In the genomic region with DNA sequence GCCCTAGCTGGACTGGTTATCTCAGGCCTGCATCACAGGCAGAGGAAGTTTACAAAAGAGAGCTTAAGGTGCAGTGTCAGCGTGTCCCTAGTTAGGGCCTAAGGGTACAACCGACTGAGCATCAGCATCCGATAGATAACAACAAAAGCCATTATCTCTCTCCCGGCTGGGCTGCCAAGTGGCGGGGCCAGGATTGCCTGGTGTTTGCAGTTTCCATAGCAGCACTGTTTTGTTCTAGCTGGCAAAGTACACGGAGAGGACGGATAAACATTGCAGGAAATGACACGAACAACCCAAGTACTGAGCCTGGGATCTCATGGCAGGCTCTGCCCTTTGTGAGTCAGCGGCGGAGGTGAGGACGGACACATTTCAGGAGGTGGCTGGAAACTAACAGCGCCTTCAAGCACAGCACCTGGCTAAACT, we compare ENCODE assay signal across 9 cellular contexts.
DNase-seq lines count a peak whose midpoint lies in the region; ATAC-seq and TF ChIP-seq lines count a peak whose summit lies in the region.
"Had no signal": no experiment of that assay in that cellular context is flagged by ENCODE, and none has a peak within 500 bp of the region (broad histone marks: within the 10 kb centered on the region; RNA-seq: fewer than 3 reads in every experiment).

No MANE protein-coding gene starts in this region.

- no peaks in the 10 kb centered on the region for H3K9me3 ChIP-seq in right lobe of liver
- H3K9me3 ChIP-seq in thoracic aorta, result no peaks in the 10 kb centered on the region

- WGBS in right lobe of liver (ENCODE audit: insufficient coverage, low coverage, low lambda C conversion rate, missing lambda C conversion rate), result 15% methylated on average over 9 of the region's 12 CpGs

- TF ChIP-seq CTCF in right lobe of liver (IDR thresholded peaks at IDR 0.05) (no peak), thoracic aorta (IDR thresholded peaks at IDR 0.05) (no peak)

- DNase-seq in ELR (ENCODE audit: low read depth), result peak; percentile 59
- DNase-seq in NCI-H510A treated with DMSO at 0.1 percent for 48 hours (lab: John Stamatoyannopoulos, UW), result peak; percentile 97
- peak; percentile 99 for DNase-seq in dermis blood vessel endothelial cell
- peak; percentile 70 to 77 (median 74) for DNase-seq in right lobe of liver
- peak; percentile 25 for DNase-seq in thoracic aorta (ENCODE audit: low spot score)
- no peak for DNase-seq in stimulated activated CD4-positive, alpha-beta T cell treated with anti-CD3 and anti-CD28 coated beads, Interleukin-4, amount 100 ng/mL, for 1 hour

- no peaks in the 10 kb centered on the region for H3K36me3 ChIP-seq in right lobe of liver
- H3K36me3 ChIP-seq in thoracic aorta, result no peaks in the 10 kb centered on the region

- intact Hi-C loops in right lobe of liver (cut with DNase I), result no loop called here

- no peaks in the 10 kb centered on the region for H3K27me3 ChIP-seq in right lobe of liver
- H3K27me3 ChIP-seq in thoracic aorta (replicated peaks; ENCODE audit: insufficient read depth), result no peaks in the 10 kb centered on the region

- H3K27ac ChIP-seq in right lobe of liver, result peak overlapping the region in 2 of 3 donors; percentile 21 to 25
- no peak overlapping the region for H3K27ac ChIP-seq in thoracic aorta

- H3K4me1 ChIP-seq in right lobe of liver (no peaks in the 10 kb centered on the region), thoracic aorta (ENCODE audit: control insufficient read depth in 1 of 2, low read depth in 2 of 2) (peaks cover 0 to 29% of the 10 kb centered on the region in 2 donors)

- TF ChIP-seq POLR2A in right lobe of liver (IDR thresholded peaks at IDR 0.05), result no peak

- H3K4me3 ChIP-seq in right lobe of liver, result no peak overlapping the region
- H3K4me3 ChIP-seq in thoracic aorta, result peak overlapping the region; percentile 36

- ATAC-seq in right lobe of liver, result peak; percentile 97 to 99 (median 98)
- ATAC-seq in thoracic aorta (ENCODE audit: insufficient number of reproducible peaks, low FRiP score, low read depth), result peak; percentile 89
- no peak for ATAC-seq in HG02571 (IDR thresholded peaks at IDR 0.05; ENCODE audit: unreplicated experiment)
- ATAC-seq in HG03045 (IDR thresholded peaks at IDR 0.05; ENCODE audit: unreplicated experiment), result no peak
- ATAC-seq: HCT116 had no signal

Comparison
In these comparisons a context has a peak if more than half of its experiments do, and no peak if none do; other contexts are left out.
1. ATAC-seq: peak in right lobe of liver (4 of 4) and thoracic aorta (single experiment); none in HG02571 (single experiment) and HG03045 (single experiment).
2. H3K27ac ChIP-seq: peak in right lobe of liver (2 of 3); none in thoracic aorta (0 of 2).